ENCODE assay signal across 8 cellular contexts in genomic region chr9:120868676-120869359, GRCh38. TPM values are rescaled to one million over a fixed set of nuclear protein-coding genes. Genes with fewer than 3 reads are reported as not detected.
A peak's percentile ranks its signal among the peaks of the same experiment; 100 is the strongest.
DNase-seq lines count a peak whose midpoint lies in the region; ATAC-seq and TF ChIP-seq lines count a peak whose summit lies in the region.

No MANE protein-coding gene starts in this region.

- DNase-seq in GM12865 (ENCODE audit: low read depth) (peak; percentile 98), HFF-Myc (ENCODE audit: extremely low read depth, low read depth) (peak; percentile 77), NCI-H1048 (lab: John Stamatoyannopoulos, UW) (peak; percentile 87), cerebellar cortex (ENCODE audit: low spot score) (peak; percentile 66), kidney epithelial cell (ENCODE audit: low read depth) (peak; percentile 79), H4 (ENCODE audit: low spot score) (no peak)
- DNase-seq in stimulated activated CD4-positive, alpha-beta T cell treated with anti-CD3 and anti-CD28 coated beads, Interleukin-15, amount 100 ng/mL, for 24 hours, result peak; percentile 98

- peak overlapping the region; percentile 55 for H3K4me3 ChIP-seq in GM12865 (ENCODE audit: low read depth, low read length)
- H3K4me3 ChIP-seq in HFF-Myc (replicated peaks; ENCODE audit: low read depth, low read length), result peak overlapping the region; percentile 35
- H3K4me3 ChIP-seq in kidney epithelial cell (ENCODE audit: low read depth, low read length), result peak overlapping the region; percentile 48

- H3K36me3 ChIP-seq in kidney epithelial cell (ENCODE audit: control insufficient read depth, insufficient read depth, low read length), result peaks cover 2% of the 10 kb centered on the region

- no peaks in the 10 kb centered on the region for H3K27me3 ChIP-seq in kidney epithelial cell (ENCODE audit: control insufficient read depth, insufficient read depth, low read length)

- ATAC-seq in activated CD4-positive, CD25-positive, alpha-beta regulatory T cell treated with anti-CD3 and anti-CD28 coated beads, Interleukin-2, amount 50 U/mL, for 24 hours, result peak; percentile 94 to 96

- TF ChIP-seq CTCF in GM12865 (IDR thresholded peaks at IDR 0.05; ENCODE audit: insufficient read depth, low read depth, low read length, missing control alignments) (peak; percentile 63), HFF-Myc (IDR thresholded peaks at IDR 0.05; ENCODE audit: low read depth, low read length, missing control alignments) (peak; percentile 42), kidney epithelial cell (IDR thresholded peaks at IDR 0.05; ENCODE audit: insufficient read depth, low read length, poor library complexity, severe bottlenecking) (peak; percentile 61)

RNA-seq across cellular contexts. Expression of gene PHF19, which starts 8.2 kb away (rescaled TPM):
- total RNA-seq in kidney epithelial cell, result 14.9 and 18.5 TPM in 2 replicates
- 52.7 and 66.6 TPM in 2 replicates for total RNA-seq in H4 (2014; rRNA removed; shearing (Covaris generic))

RNA-seq across cellular contexts. Expression of gene PSMD5, which starts 26.1 kb away (rescaled TPM):
- total RNA-seq in kidney epithelial cell, result 39.6 and 44.4 TPM in 2 replicates
- total RNA-seq in H4 (2014; rRNA removed; shearing (Covaris generic)), result 26.0 and 31.9 TPM in 2 replicates

RNA-seq across cellular contexts. Expression of gene TRAF1, which starts 57.8 kb away (rescaled TPM):
- total RNA-seq in kidney epithelial cell, result 7.5 and 13.2 TPM in 2 replicates
- 0.21 TPM in 2 replicates for total RNA-seq in H4 (2014; rRNA removed; shearing (Covaris generic))
